ENCODE assay signal across 8 cellular contexts in genomic region chr1:200619894-200620272, GRCh38. TPM values are rescaled to one million over a fixed set of nuclear protein-coding genes. Genes with fewer than 3 reads are reported as not detected.
A peak's percentile ranks its signal among the peaks of the same experiment; 100 is the strongest.
DNase-seq lines count a peak whose midpoint lies in the region; ATAC-seq and TF ChIP-seq lines count a peak whose summit lies in the region.

No MANE protein-coding gene starts in this region.

- WGBS in esophagus squamous epithelium, 2 donors: 11 to 12% methylated on average over 6 of the region's 6 CpGs

- intact Hi-C loops in esophagus squamous epithelium (cut with DNase I): loop anchor here (10.0 kb wide), 1 partner anchor 185 kb away; no protein-coding TSS in a partner anchor

- POLR2A ChIA-PET in RWPE1 (lab: Yijun Ruan, JAX; ENCODE audit: low non-redundant PET): no interaction called here

- H3K9ac ChIP-seq in rectal smooth muscle tissue (ENCODE audit: low read length): no peak overlapping the region

- DNase-seq in RWPE1 (ENCODE audit: low spot score) (no peak), esophagus squamous epithelium (lab: John Stamatoyannopoulos, UW) (no peak), COLO668 (lab: John Stamatoyannopoulos, UW; ENCODE audit: unreplicated experiment) (no peak), germinal center (ENCODE audit: low spot score) (no peak), NCI-H2196 (lab: John Stamatoyannopoulos, UW; ENCODE audit: unreplicated experiment) (no peak)

- H3K9me3 ChIP-seq in esophagus squamous epithelium: no peaks in the 10 kb centered on the region

- peak overlapping the region; percentile 89 for H3K4me3 ChIP-seq in GM08714 (ENCODE audit: low read length)
- H3K4me3 ChIP-seq in esophagus squamous epithelium: peak overlapping the region; percentile 42 to 77 (median 62)
- H3K4me3 ChIP-seq in rectal smooth muscle tissue (ENCODE audit: low read length): peak overlapping the region; percentile 89

- no peaks in the 10 kb centered on the region for H3K36me3 ChIP-seq in esophagus squamous epithelium
- H3K36me3 ChIP-seq in rectal smooth muscle tissue (ENCODE audit: control insufficient read depth, insufficient read depth, low read length): no peaks in the 10 kb centered on the region

- TF ChIP-seq CTCF in RWPE1 (conservative IDR thresholded peaks at IDR 0.05; ENCODE audit: low read depth): no peak
- no peak for TF ChIP-seq CTCF in esophagus squamous epithelium (IDR thresholded peaks at IDR 0.05)

- ATAC-seq in GM18867 (IDR thresholded peaks at IDR 0.05; ENCODE audit: unreplicated experiment): no peak

- H3K27ac ChIP-seq in RWPE1 (peak overlapping the region; percentile 82), esophagus squamous epithelium (peak overlapping the region in 2 of 4 donors; percentile 64 to 79), rectal smooth muscle tissue (ENCODE audit: low read depth, low read length) (no peak overlapping the region)

- TF ChIP-seq POLR2A in esophagus squamous epithelium (IDR thresholded peaks at IDR 0.05): no peak

- H3K4me1 ChIP-seq in esophagus squamous epithelium: peaks cover 0 to 33% (median 9%) of the 10 kb centered on the region in 3 donors
- peaks cover 3% of the 10 kb centered on the region for H3K4me1 ChIP-seq in rectal smooth muscle tissue (ENCODE audit: control insufficient read depth, insufficient read depth, low read length)

- H3K27me3 ChIP-seq in esophagus squamous epithelium: no peaks in the 10 kb centered on the region
- no peaks in the 10 kb centered on the region for H3K27me3 ChIP-seq in rectal smooth muscle tissue (ENCODE audit: control insufficient read depth, insufficient read depth, low read length)

- CTCF ChIA-PET in RWPE1 (lab: Yijun Ruan, JAX): no interaction called here

RNA-seq across cellular contexts. Expression of gene KIF14, which starts 0.7 kb away (rescaled TPM):
- 1 to 10 TPM; 1.5 to 5.8 (median 3.1) TPM for total RNA-seq in esophagus squamous epithelium

RNA-seq across cellular contexts. Expression of gene DDX59, which starts 49.8 kb away (rescaled TPM):
- 10 to 100 TPM; 10.2 to 16.8 (median 12.4) TPM for total RNA-seq in esophagus squamous epithelium
